In genomic region chr2:227824711-227825110, GRCh38 we compare ENCODE assay signal across 33 cellular contexts. TPM values are rescaled to one million over a fixed set of nuclear protein-coding genes. Genes with fewer than 3 reads are reported as not detected.
"Had no signal": no experiment of that assay in that cellular context is flagged by ENCODE, and none has a peak within 500 bp of the region (broad histone marks: within the 10 kb centered on the region; RNA-seq: fewer than 3 reads in every experiment).

No MANE protein-coding gene starts in this region.

- H3K4me1 Mint-ChIP-seq: activated B cell treated with CpG ODN at 0.5 μM for 24 hours had no signal

- H3K9me3 Mint-ChIP-seq: activated B cell treated with CpG ODN at 0.5 μM for 24 hours; activated CD8-positive, alpha-beta T cell treated with anti-CD3 and anti-CD28 coated beads for 36 hours; T-helper 1 cell treated with Interleukin-12 subunit alpha and Interleukin-12 subunit beta and Interleukin-4 antibody, amounts not matched to agents 30 μg/mL and 1 μg/mL, for 36 hours had no signal

- H3K4me3 ChIP-seq: body of pancreas, colonic mucosa, esophagus squamous epithelium, gastrocnemius medialis had no signal

- H3K4me1 ChIP-seq: body of pancreas, gastrocnemius medialis had no signal

- H3K9me3 ChIP-seq: body of pancreas, colonic mucosa, esophagus squamous epithelium, gastrocnemius medialis had no signal

- H3K27ac ChIP-seq: body of pancreas, colonic mucosa, esophagus squamous epithelium, foreskin keratinocyte, gastrocnemius medialis, WERI-Rb-1 had no signal

- H3K27me3 ChIP-seq: body of pancreas, colonic mucosa, esophagus squamous epithelium, foreskin keratinocyte, gastrocnemius medialis had no signal

- DNase-seq: activated B cell treated with CpG ODN at 0.5 μM for 24 hours; activated CD4-positive, alpha-beta T cell treated with anti-CD3 and anti-CD28 coated beads for 48 hours; activated CD4-positive, alpha-beta T cell treated with anti-CD3 and anti-CD28 coated beads, Interleukin-2, amount 50 U/mL, for 1 hour; activated CD4-positive, alpha-beta T cell treated with anti-CD3 and anti-CD28 coated beads, Interleukin-2, amount 50 U/mL, for 48 hours; activated CD8-positive, alpha-beta memory T cell treated with anti-CD3 and anti-CD28 coated beads for 24 hours; activated CD8-positive, alpha-beta T cell treated with anti-CD3 and anti-CD28 coated beads for 36 hours; activated effector memory CD4-positive, alpha-beta T cell treated with Interleukin-2 at 50 U/mL for 16 hours; activated gamma-delta T cell treated with Interleukin-2 at 50 U/mL for 16 hours; activated naive CD4-positive, alpha-beta T cell treated with anti-CD3 and anti-CD28 coated beads, Interleukin-2, amount 50 U/mL, for 16 hours; activated naive CD4-positive, alpha-beta T cell treated with Interleukin-2 at 50 U/mL for 16 hours; activated T-cell treated with anti-CD3 and anti-CD28 coated beads, Interleukin-2, amount 50 U/mL, for 4 hours; amniotic stem cell; anterior cingulate cortex; body of pancreas; caudate nucleus; colonic mucosa; effector CD8-positive, alpha-beta T cell; esophagus squamous epithelium; foreskin keratinocyte; gastrocnemius medialis; glutamatergic neuron; SW 1271; T-cell; T1000; WERI-Rb-1 had no signal

- H3K4me3 Mint-ChIP-seq: activated B cell treated with CpG ODN at 0.5 μM for 24 hours; activated CD8-positive, alpha-beta T cell treated with anti-CD3 and anti-CD28 coated beads for 36 hours; activated naive CD8-positive, alpha-beta T cell; activated T-cell treated with anti-CD3 and anti-CD28 coated beads, Interleukin-2, amount 50 U/mL, for 4 hours; T-cell; T-helper 1 cell treated with Interleukin-12 subunit alpha and Interleukin-12 subunit beta and Interleukin-4 antibody, amounts not matched to agents 30 μg/mL and 1 μg/mL, for 36 hours had no signal

- H3K27me3 Mint-ChIP-seq: activated T-helper 17 cell treated with anti-CD3 and anti-CD28 coated beads, Interleukin-2, amount 50 U/mL, for 72 hours had no signal

- H3K36me3 ChIP-seq: colonic mucosa, esophagus squamous epithelium, gastrocnemius medialis, WERI-Rb-1 had no signal

- ATAC-seq: activated CD4-positive, CD25-positive, alpha-beta regulatory T cell treated with anti-CD3 and anti-CD28 coated beads, Interleukin-2, amount 50 U/mL, for 24 hours; activated CD8-positive, alpha-beta T cell treated with anti-CD3 and anti-CD28 coated beads for 36 hours; activated T-cell treated with anti-CD3 and anti-CD28 coated beads, Interleukin-2, amount 50 U/mL, for 4 hours; activated T-helper 17 cell treated with anti-CD3 and anti-CD28 coated beads, Interleukin-2, amount 50 U/mL, for 72 hours; body of pancreas; foreskin keratinocyte; gastrocnemius medialis; T-cell had no signal

- H3K27ac Mint-ChIP-seq: activated B cell treated with CpG ODN at 0.5 μM for 24 hours; activated CD8-positive, alpha-beta T cell treated with anti-CD3 and anti-CD28 coated beads for 36 hours; activated naive CD8-positive, alpha-beta T cell; activated T-helper 17 cell treated with anti-CD3 and anti-CD28 coated beads, Interleukin-2, amount 50 U/mL, for 72 hours; T-cell; T-helper 1 cell treated with Interleukin-12 subunit alpha and Interleukin-12 subunit beta and Interleukin-4 antibody, amounts not matched to agents 30 μg/mL and 1 μg/mL, for 36 hours had no signal

- H3K36me3 Mint-ChIP-seq: activated naive CD8-positive, alpha-beta T cell; T-cell had no signal

RNA-seq across cellular contexts. Expression of gene CCL20, which starts 11.1 kb away (rescaled TPM):
- total RNA-seq: activated B cell treated with CpG ODN at 0.5 μM for 24 hours; astrocyte; endothelial cell of umbilical vein; T-helper 2 cell treated with Interferon-gamma antibody and Interleukin-4, amounts not matched to agents 100 ng/mL and 5 ng/mL, for 36 hours had no signal

RNA-seq across cellular contexts. Expression of gene DAW1, which starts 46.7 kb away (rescaled TPM):
- total RNA-seq: activated B cell treated with CpG ODN at 0.5 μM for 24 hours; activated CD8-positive, alpha-beta T cell treated with anti-CD3 and anti-CD28 coated beads for 36 hours; activated T-cell treated with anti-CD3 and anti-CD28 coated beads, Interleukin-2, amount 50 U/mL, for 4 hours; body of pancreas; colonic mucosa; dermis microvascular lymphatic vessel endothelial cell; gastrocnemius medialis; T-cell; T-helper 2 cell treated with Interferon-gamma antibody and Interleukin-4, amounts not matched to agents 100 ng/mL and 5 ng/mL, for 36 hours had no signal
